Comparison of ENCODE assay signal across 16 cellular contexts in genomic region chr1:3323791-3324703, GRCh38.
A peak's percentile ranks its signal among the peaks of the same experiment; 100 is the strongest.
DNase-seq lines count a peak whose midpoint lies in the region; ATAC-seq and TF ChIP-seq lines count a peak whose summit lies in the region.
"Had no signal": no experiment of that assay in that cellular context is flagged by ENCODE, and none has a peak within 500 bp of the region (broad histone marks: within the 10 kb centered on the region; RNA-seq: fewer than 3 reads in every experiment).

No MANE protein-coding gene starts in this region.

- DNase-seq in heart left ventricle (peak in 1 of 5 donors; percentile 33), cardiac septum (ENCODE audit: low spot score) (no peak), colonic mucosa (no peak), stomach (no peak), HEK293T (ENCODE audit: extremely low spot score) (no peak), SKM-1 treated with dmso at 0.1 percent for 144 hours (lab: John Stamatoyannopoulos, UW; ENCODE audit: unreplicated experiment) (no peak), Karpas-422 (no peak)
- DNase-seq: EL, GOT3, Kasumi-1, NCI-H1105 treated with DMSO at 0.1 percent for 48 hours, NCI-H187 treated with DMSO at 0.1 percent for 48 hours, NCI-H446, NCI-H774 had no signal

- POLR2A ChIA-PET in HEK293T (lab: Yijun Ruan, JAX): interaction anchor here (0.8 to 2.2 kb wide), 4 partner anchors 12 to 69 kb away, joined by 4 to 19 read pairs (median 9); no protein-coding TSS in a partner anchor

- TF ChIP-seq EP300 in stomach (IDR thresholded peaks at IDR 0.05): no peak

- H3K9ac ChIP-seq in colonic mucosa (ENCODE audit: low read depth in 2 of 2, low read length in 2 of 2) (peak overlapping the region in 1 of 2 donors; percentile 53), mucosa of stomach (ENCODE audit: low read length) (peak overlapping the region; percentile 28), Karpas-422 (ENCODE audit: low read length) (no peak overlapping the region)

- TF ChIP-seq POLR2A in heart left ventricle (IDR thresholded peaks at IDR 0.05) (no peak), stomach (IDR thresholded peaks at IDR 0.05) (no peak)

- H3K9me3 ChIP-seq in heart left ventricle: no peaks in the 10 kb centered on the region
- no peaks in the 10 kb centered on the region for H3K9me3 ChIP-seq in colonic mucosa
- H3K9me3 ChIP-seq in mucosa of stomach (ENCODE audit: control insufficient read depth, low read length): no peaks in the 10 kb centered on the region
- H3K9me3 ChIP-seq in stomach: no peaks in the 10 kb centered on the region
- H3K9me3 ChIP-seq in Karpas-422 (ENCODE audit: low read length): no peaks in the 10 kb centered on the region
- H3K9me3 ChIP-seq: Peyer's patch had no signal

- H3K4me1 ChIP-seq in heart left ventricle: peaks cover 4 to 52% (median 23%) of the 10 kb centered on the region in 12 donors
- peaks cover 18% of the 10 kb centered on the region for H3K4me1 ChIP-seq in colonic mucosa
- peaks cover 46% of the 10 kb centered on the region for H3K4me1 ChIP-seq in mucosa of stomach (ENCODE audit: control insufficient read depth, insufficient read depth, low read length)
- H3K4me1 ChIP-seq in stomach: peaks cover 19 to 40% (median 38%) of the 10 kb centered on the region in 4 donors
- no peaks in the 10 kb centered on the region for H3K4me1 ChIP-seq in Karpas-422 (ENCODE audit: low read length)

- H3K4me2 ChIP-seq in Karpas-422 (ENCODE audit: low read depth, low read length, poor library complexity, severe bottlenecking): no peak overlapping the region

- no peaks in the 10 kb centered on the region for H4K20me1 ChIP-seq in Karpas-422 (ENCODE audit: insufficient read depth, low read depth, low read length)

- H3K36me3 ChIP-seq in heart left ventricle (no peaks in the 10 kb centered on the region), colonic mucosa (no peaks in the 10 kb centered on the region), mucosa of stomach (ENCODE audit: control insufficient read depth, insufficient read depth, low read length) (no peaks in the 10 kb centered on the region), stomach (no peaks in the 10 kb centered on the region), Karpas-422 (ENCODE audit: insufficient read depth, low read length) (no peaks in the 10 kb centered on the region)
- H3K36me3 ChIP-seq: Peyer's patch had no signal

- no peaks in the 10 kb centered on the region for H3K9me2 ChIP-seq in Karpas-422 (replicated peaks; ENCODE audit: insufficient read depth, low read length)

- H3K27ac ChIP-seq in heart left ventricle: peak overlapping the region in 7 of 12 donors; percentile 39 to 72 (median 56)
- H3K27ac ChIP-seq in colonic mucosa: peak overlapping the region; percentile 60
- H3K27ac ChIP-seq in stomach: peak overlapping the region; percentile 18 to 69 (median 65)
- H3K27ac ChIP-seq in Karpas-422 (ENCODE audit: low read length): no peak overlapping the region

- no peaks in the 10 kb centered on the region for H3K79me2 ChIP-seq in Karpas-422 (ENCODE audit: low read length)

- no peak overlapping the region for H2AFZ ChIP-seq in Karpas-422 (ENCODE audit: low read length)

- TF ChIP-seq CTCF in heart left ventricle (IDR thresholded peaks at IDR 0.05): no peak
- TF ChIP-seq CTCF in colonic mucosa (IDR thresholded peaks at IDR 0.05): no peak
- TF ChIP-seq CTCF in stomach (IDR thresholded peaks at IDR 0.05): no peak

- H3K4me3 ChIP-seq in heart left ventricle (no peak overlapping the region), colonic mucosa (no peak overlapping the region), mucosa of stomach (ENCODE audit: low read length) (no peak overlapping the region), stomach (no peak overlapping the region), Karpas-422 (ENCODE audit: low read length) (no peak overlapping the region)
- H3K4me3 ChIP-seq: Peyer's patch had no signal

- ATAC-seq in heart left ventricle: no peak

- WGBS in heart left ventricle, 4 donors: 73 to 82% (median 77%) methylated on average over 21 to 26 of the region's 26 CpGs
- 79 to 87% (median 81%) methylated on average over 22 to 26 of the region's 26 CpGs for WGBS in stomach, 5 donors

- CTCF ChIA-PET in HEK293T (lab: Yijun Ruan, JAX): no interaction called here

- H3K27me3 ChIP-seq in heart left ventricle (peaks cover 0 to 8% (median 0%) of the 10 kb centered on the region in 9 donors), colonic mucosa (no peaks in the 10 kb centered on the region), mucosa of stomach (ENCODE audit: control insufficient read depth, insufficient read depth, low read length) (peaks cover 6% of the 10 kb centered on the region), stomach (peaks cover 0 to 26% (median 0%) of the 10 kb centered on the region in 3 donors), Karpas-422 (ENCODE audit: low read length) (no peaks in the 10 kb centered on the region)
- H3K27me3 ChIP-seq: Peyer's patch had no signal

- intact Hi-C loops in heart left ventricle (cut with DNase I): loop anchor here in 2 of 10 donors (5.0 kb wide), 2 partner anchors 88 to 98 kb away; no protein-coding TSS in a partner anchor
- intact Hi-C loops in cardiac septum (cut with DNase I): no loop called here
- intact Hi-C loops in colonic mucosa (cut with DNase I): no loop called here
- intact Hi-C loops in stomach (cut with DNase I; ENCODE audit: low total_unique reads): no loop called here

TF ChIP-seq in HEK293T, 16 proteins besides CTCF, POLR2A, EP300 and RAD21:
- no peak for TF ChIP-seq ARNT (IDR thresholded peaks at IDR 0.05)
- TF ChIP-seq NFRKB (IDR thresholded peaks at IDR 0.05): no peak
